Comparison of ENCODE assay signal across 11 cellular contexts in genomic region chr19:15249912-15250634, GRCh38. TPM values are rescaled to one million over a fixed set of nuclear protein-coding genes. Genes with fewer than 3 reads are reported as not detected.
DNase-seq lines count a peak whose midpoint lies in the region; ATAC-seq and TF ChIP-seq lines count a peak whose summit lies in the region.
"Had no signal": no experiment of that assay in that cellular context is flagged by ENCODE, and none has a peak within 500 bp of the region (broad histone marks: within the 10 kb centered on the region; RNA-seq: fewer than 3 reads in every experiment).

No MANE protein-coding gene starts in this region.

- H3K4me1 Mint-ChIP-seq in immature natural killer cell: peaks cover 0 to 1% of the 10 kb centered on the region in 2 donors

- no peaks in the 10 kb centered on the region for H3K9me2 ChIP-seq in hepatocyte (replicated peaks; ENCODE audit: insufficient read depth)

- in situ Hi-C loops in brain microvascular endothelial cell (cut with HindIII; ENCODE audit: low pct_ligation_motif_present, low sequenced_read_pairs): no loop called here

- ATAC-seq in HG02973 (IDR thresholded peaks at IDR 0.05; ENCODE audit: unreplicated experiment): no peak

- H3K4me1 ChIP-seq in hepatocyte (ENCODE audit: insufficient read depth) (peaks cover 49% of the 10 kb centered on the region), skeletal muscle satellite cell (ENCODE audit: control insufficient read depth, insufficient read depth, low read length) (peaks cover 70% of the 10 kb centered on the region)

- DNase-seq in GM03348 (ENCODE audit: low spot score) (peak; percentile 88), brain microvascular endothelial cell (peak; percentile 91), hepatocyte (ENCODE audit: low spot score) (peak; percentile 39), HuH-7.5 (ENCODE audit: low spot score) (no peak), immature natural killer cell (no peak)
- DNase-seq in stimulated activated naive CD4-positive, alpha-beta T cell (lab: John Stamatoyannopoulos, UW): no peak
- DNase-seq: activated effector memory CD4-positive, alpha-beta T cell treated with anti-CD3 and anti-CD28 coated beads, Interleukin-2, amount 50 U/mL, for 16 hours; NK-92 treated with Interleukin-12 subunit alpha and Interleukin-12 subunit beta, amount 100 ng/mL, for 24 hours; stimulated activated CD4-positive, alpha-beta T cell treated with anti-CD3 and anti-CD28 coated beads, Interleukin-12 subunit alpha, Interleukin-12 subunit beta, amount 100 ng/mL, for 4 hours had no signal

- 79% methylated on average over 15 of the region's 15 CpGs for WGBS in hepatocyte (ENCODE audit: low lambda C conversion rate, missing lambda C conversion rate)

- no peaks in the 10 kb centered on the region for H3K27me3 ChIP-seq in brain microvascular endothelial cell (replicated peaks)
- H3K27me3 ChIP-seq in hepatocyte: no peaks in the 10 kb centered on the region
- no peaks in the 10 kb centered on the region for H3K27me3 ChIP-seq in skeletal muscle satellite cell (ENCODE audit: control insufficient read depth, insufficient read depth, low read length)

- peaks cover 67% of the 10 kb centered on the region for H4K20me1 ChIP-seq in hepatocyte (ENCODE audit: insufficient read depth, poor library complexity, severe bottlenecking)

- H3K36me3 Mint-ChIP-seq in immature natural killer cell: peaks cover 4 to 29% (median 5%) of the 10 kb centered on the region in 3 donors

- H3K27ac Mint-ChIP-seq in immature natural killer cell: no peak overlapping the region

- peak overlapping the region; percentile 93 for H3K9ac ChIP-seq in skeletal muscle satellite cell (ENCODE audit: low read depth, low read length)

- H3K27ac ChIP-seq in brain microvascular endothelial cell: peak overlapping the region; percentile 100
- peak overlapping the region; percentile 80 for H3K27ac ChIP-seq in hepatocyte

- H3K4me3 ChIP-seq in brain microvascular endothelial cell (ENCODE audit: low read depth, low read length) (no peak overlapping the region), hepatocyte (no peak overlapping the region), skeletal muscle satellite cell (ENCODE audit: low read length) (peak overlapping the region; percentile 34)

- no peaks in the 10 kb centered on the region for H3K9me3 Mint-ChIP-seq in immature natural killer cell

- no peak overlapping the region for H3K4me3 Mint-ChIP-seq in immature natural killer cell

- H3K4me2 ChIP-seq in hepatocyte: no peak overlapping the region
- H3K4me2 ChIP-seq in skeletal muscle satellite cell (ENCODE audit: low read length): peak overlapping the region; percentile 69

- H3K27me3 Mint-ChIP-seq in immature natural killer cell (ENCODE audit: low read depth in 3 of 3): peaks cover 0 to 8% (median 3%) of the 10 kb centered on the region in 3 donors

- no peak overlapping the region for H2AFZ ChIP-seq in hepatocyte

- peaks cover 78% of the 10 kb centered on the region for H3K79me2 ChIP-seq in hepatocyte

- TF ChIP-seq CTCF in brain microvascular endothelial cell (IDR thresholded peaks at IDR 0.05; ENCODE audit: low read depth, low read length, missing control alignments) (peak; percentile 11), hepatocyte (IDR thresholded peaks at IDR 0.05; ENCODE audit: poor library complexity) (no peak)

- no peaks in the 10 kb centered on the region for H3K9me3 ChIP-seq in hepatocyte (ENCODE audit: low read depth)
- no peaks in the 10 kb centered on the region for H3K9me3 ChIP-seq in skeletal muscle satellite cell (replicated peaks; ENCODE audit: low read length)

- H3K36me3 ChIP-seq in brain microvascular endothelial cell (replicated peaks): peaks cover 33% of the 10 kb centered on the region
- H3K36me3 ChIP-seq in hepatocyte (replicated peaks; ENCODE audit: insufficient read depth, low read depth): no peaks in the 10 kb centered on the region
- peaks cover 65% of the 10 kb centered on the region for H3K36me3 ChIP-seq in skeletal muscle satellite cell (ENCODE audit: insufficient read depth, low read length)

RNA-seq across cellular contexts. Expression of gene EPHX3, which starts 17.8 kb away (rescaled TPM):
- total RNA-seq in hepatocyte: 0.36 and 1.6 TPM in 2 replicates
- 3.5 and 3.6 TPM in 2 replicates for polyA plus RNA-seq in hepatocyte
- under 0.01 TPM in 1 of 2 replicates, not detected in the other for total RNA-seq in skeletal muscle satellite cell (2012; rRNA removed)
- not detected for polyA plus RNA-seq in immature natural killer cell

RNA-seq across cellular contexts. Expression of gene NOTCH3, which starts 49.3 kb away (rescaled TPM):
- total RNA-seq in hepatocyte: 17.2 and 25.2 TPM in 2 replicates
- polyA plus RNA-seq in hepatocyte (30.0 and 34.8 TPM in 2 replicates), immature natural killer cell (not detected)
- 40.3 and 65.3 TPM in 2 replicates for total RNA-seq in skeletal muscle satellite cell (2012; rRNA removed)

Comparison
In these comparisons a context has a peak if more than half of its experiments do, and no peak if none do; other contexts are left out.
1. DNase-seq: peak in GM03348 (single experiment), brain microvascular endothelial cell (single experiment) and hepatocyte (single experiment); none in HuH-7.5 (single experiment), immature natural killer cell (0 of 3) and stimulated activated naive CD4-positive, alpha-beta T cell (0 of 6).
2. RNA of gene NOTCH3, which starts 49.3 kb away (polyA plus RNA-seq): 30.0 to 34.8 TPM in hepatocyte; not detected in immature natural killer cell; every median in the first group is over 10 times any median in the second.